ENCODE assay signal across 20 cellular contexts in the genomic region with DNA sequence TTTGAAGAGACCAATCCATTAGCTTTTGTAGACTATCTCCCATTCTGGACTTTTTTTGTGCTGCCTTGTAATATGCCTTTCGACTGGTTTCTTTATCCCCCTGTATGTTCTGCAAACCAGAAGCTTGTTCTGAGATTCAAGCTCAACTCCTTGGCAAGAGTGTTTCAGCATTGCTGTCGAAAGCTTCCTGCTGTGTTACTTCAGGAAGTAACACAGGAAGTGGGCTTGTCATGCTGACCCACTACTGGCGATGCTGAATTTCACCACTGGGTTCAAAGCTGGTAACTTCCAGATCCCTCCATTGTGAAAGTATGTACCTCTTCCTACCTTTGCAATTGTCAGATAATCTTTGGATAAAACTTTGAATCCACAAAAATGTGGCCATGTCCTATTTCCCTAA. TPM values are rescaled to one million over a fixed set of nuclear protein-coding genes. Genes with fewer than 3 reads are reported as not detected.
DNase-seq lines count a peak whose midpoint lies in the region; ATAC-seq, FAIRE-seq and TF ChIP-seq lines count a peak whose summit lies in the region.
"Had no signal": no experiment of that assay in that cellular context is flagged by ENCODE, and none has a peak within 500 bp of the region (broad histone marks: within the 10 kb centered on the region; RNA-seq: fewer than 3 reads in every experiment).

No MANE protein-coding gene starts in this region.

- H3K27me3 ChIP-seq in right lobe of liver, result no peaks in the 10 kb centered on the region
- H3K27me3 ChIP-seq in HepG2 (ENCODE audit: control insufficient read depth in 1 of 2, insufficient read depth in 2 of 2, low read length in 2 of 2), result no peaks in the 10 kb centered on the region
- H3K27me3 ChIP-seq: adrenal gland, esophagus squamous epithelium, SJCRH30 had no signal

- no peaks in the 10 kb centered on the region for H4K20me1 ChIP-seq in HepG2 (ENCODE audit: insufficient read depth, low read length)

- TF ChIP-seq CTCF in right lobe of liver (IDR thresholded peaks at IDR 0.05) (no peak), HepG2 (CRISPR knock-in tag; IDR thresholded peaks at IDR 0.05) (no peak)

- no peaks in the 10 kb centered on the region for H3K79me2 ChIP-seq in HepG2 (ENCODE audit: insufficient read depth, low read length)

- H3K4me2 ChIP-seq in HepG2 (ENCODE audit: low read depth, low read length), result no peak overlapping the region
- H3K4me2 ChIP-seq: PC-9 had no signal

- in situ Hi-C loops in HepG2 (cut with HindIII; ENCODE audit: extremely low pct_ligation_motif_present, low pct_unique_long_range_greater_than_20kb), result no loop called here

- peak; percentile 28 to 55 (median 44) for ATAC-seq in right lobe of liver
- no peak for ATAC-seq in HepG2
- ATAC-seq in esophagus mucosa, result no peak
- no peak for ATAC-seq in HG03039 (IDR thresholded peaks at IDR 0.05; ENCODE audit: unreplicated experiment)
- ATAC-seq: activated CD8-positive, alpha-beta memory T cell treated with anti-CD3 and anti-CD28 coated beads, Interleukin-2, amount 10 ng/mL, durations not matched to agents 7 days and 5 days; left lobe of liver had no signal

- no TSS peak for BruUV-seq in HepG2 (replicated peaks; lab: Mats Ljungman, UMichigan)

- FAIRE-seq in HepG2 (lab: Jason Lieb, UNC), result no peak
- FAIRE-seq: bronchial epithelial cell had no signal

- no peak overlapping the region for H3K9ac ChIP-seq in HepG2 (ENCODE audit: insufficient read depth, low read depth, low read length)

- no peaks in the 10 kb centered on the region for H3K36me3 Mint-ChIP-seq in T-helper 1 cell treated with Interleukin-12 subunit alpha and Interleukin-12 subunit beta and Interleukin-4 antibody, amounts not matched to agents 30 μg/mL and 1 μg/mL, for 36 hours (ENCODE audit: low read depth)
- H3K36me3 Mint-ChIP-seq: activated CD8-positive, alpha-beta memory T cell treated with anti-CD3 and anti-CD28 coated beads, Interleukin-2, amount 10 ng/mL, durations not matched to agents 7 days and 5 days; CD4-positive, alpha-beta memory T cell had no signal

- H2AFZ ChIP-seq in HepG2 (ENCODE audit: low read length), result no peak overlapping the region
- H2AFZ ChIP-seq: PC-9 had no signal

- TF ChIP-seq EP300 in HepG2 (IDR thresholded peaks at IDR 0.05; ENCODE audit: low read depth in 2 of 2, low read length in 2 of 2) (no peak), HepG2 (CRISPR knock-in tag; IDR thresholded peaks at IDR 0.05; ENCODE audit: borderline replicate concordance) (no peak)

- no peak for DNase-seq in right lobe of liver
- no peak for DNase-seq in HepG2 (ENCODE audit: low spot score)
- DNase-seq in glomerular endothelial cell (ENCODE audit: extremely low read depth, low read depth, low spot score), result peak; percentile 7
- DNase-seq in GM03348 (ENCODE audit: low spot score), result no peak
- DNase-seq in NCI-H1092 (lab: John Stamatoyannopoulos, UW), result no peak
- DNase-seq: activated B cell treated with CpG ODN at 0.5 μM for 24 hours; activated CD8-positive, alpha-beta memory T cell treated with anti-CD3 and anti-CD28 coated beads, Interleukin-2, amount 10 ng/mL, durations not matched to agents 7 days and 5 days; esophagus squamous epithelium; Karpas-422; NCI-H1105 treated with DMSO at 0.1 percent for 48 hours; PC-9; SJCRH30 had no signal

- intact Hi-C loops in right lobe of liver (cut with DNase I) (no loop called here), HepG2 (cut with micrococcal nuclease; ENCODE audit: unreplicated experiment) (no loop called here)

- H3K27ac Mint-ChIP-seq in T-helper 1 cell treated with Interleukin-12 subunit alpha and Interleukin-12 subunit beta and Interleukin-4 antibody, amounts not matched to agents 30 μg/mL and 1 μg/mL, for 36 hours, result no peak overlapping the region
- H3K27ac Mint-ChIP-seq: activated B cell treated with CpG ODN at 0.5 μM for 24 hours; activated CD8-positive, alpha-beta memory T cell treated with anti-CD3 and anti-CD28 coated beads, Interleukin-2, amount 10 ng/mL, durations not matched to agents 7 days and 5 days had no signal

- H3K27ac ChIP-seq in right lobe of liver (no peak overlapping the region), HepG2 (ENCODE audit: extremely low read length, insufficient read depth, low read length) (no peak overlapping the region)
- H3K27ac ChIP-seq: adrenal gland, esophagus squamous epithelium, PC-9, SJCRH30 had no signal

- H3K4me1 ChIP-seq in right lobe of liver (no peaks in the 10 kb centered on the region), HepG2 (ENCODE audit: insufficient read depth, low read length) (no peaks in the 10 kb centered on the region)
- H3K4me1 ChIP-seq: adrenal gland, esophagus squamous epithelium, SJCRH30 had no signal

- peaks cover 10% of the 10 kb centered on the region for H3K4me1 Mint-ChIP-seq in T-helper 1 cell treated with Interleukin-12 subunit alpha and Interleukin-12 subunit beta and Interleukin-4 antibody, amounts not matched to agents 30 μg/mL and 1 μg/mL, for 36 hours (ENCODE audit: low read depth)
- H3K4me1 Mint-ChIP-seq: activated B cell treated with CpG ODN at 0.5 μM for 24 hours had no signal

- no peak overlapping the region for H3K4me3 ChIP-seq in right lobe of liver
- no peak overlapping the region for H3K4me3 ChIP-seq in HepG2 (replicated peaks in 1 of 3; ENCODE audit: insufficient read depth in 1 of 3, low read depth in 2 of 3, low read length in 3 of 3)
- H3K4me3 ChIP-seq: adrenal gland, esophagus squamous epithelium, PC-9, SJCRH30 had no signal

- CTCF ChIA-PET in HepG2 (lab: Yijun Ruan, JAX; ENCODE audit: low intra/inter-chr PET ratio, low total read pairs), result no interaction called here

- H3K27me3 Mint-ChIP-seq in T-helper 1 cell treated with Interleukin-12 subunit alpha and Interleukin-12 subunit beta and Interleukin-4 antibody, amounts not matched to agents 30 μg/mL and 1 μg/mL, for 36 hours (ENCODE audit: low read depth), result peaks cover 5% of the 10 kb centered on the region
- H3K27me3 Mint-ChIP-seq: activated B cell treated with CpG ODN at 0.5 μM for 24 hours; activated CD8-positive, alpha-beta memory T cell treated with anti-CD3 and anti-CD28 coated beads, Interleukin-2, amount 10 ng/mL, durations not matched to agents 7 days and 5 days; CD4-positive, alpha-beta memory T cell had no signal

- no peaks in the 10 kb centered on the region for H3K9me3 ChIP-seq in right lobe of liver
- H3K9me3 ChIP-seq in HepG2 (ENCODE audit: low read length), result no peaks in the 10 kb centered on the region
- H3K9me3 ChIP-seq: adrenal gland, esophagus squamous epithelium, SJCRH30 had no signal

- H3K4me3 Mint-ChIP-seq in T-helper 1 cell treated with Interleukin-12 subunit alpha and Interleukin-12 subunit beta and Interleukin-4 antibody, amounts not matched to agents 30 μg/mL and 1 μg/mL, for 36 hours, result peak overlapping the region; percentile 0
- H3K4me3 Mint-ChIP-seq: activated B cell treated with CpG ODN at 0.5 μM for 24 hours; activated CD8-positive, alpha-beta memory T cell treated with anti-CD3 and anti-CD28 coated beads, Interleukin-2, amount 10 ng/mL, durations not matched to agents 7 days and 5 days had no signal

- H3K9me3 Mint-ChIP-seq in T-helper 1 cell treated with Interleukin-12 subunit alpha and Interleukin-12 subunit beta and Interleukin-4 antibody, amounts not matched to agents 30 μg/mL and 1 μg/mL, for 36 hours, result peaks cover 5% of the 10 kb centered on the region

- no peak for TF ChIP-seq RAD21 in HepG2 (CRISPR knock-in tag; IDR thresholded peaks at IDR 0.05)

- H3K36me3 ChIP-seq in right lobe of liver (peaks cover 0 to 7% (median 0%) of the 10 kb centered on the region in 4 donors), HepG2 (replicated peaks in 1 of 2; ENCODE audit: control insufficient read depth in 1 of 2, insufficient read depth in 2 of 2, low read length in 2 of 2) (peaks cover 5 to 9% of the 10 kb centered on the region in 2 experiments; a peak in 2 of 5 replicates)
- H3K36me3 ChIP-seq: adrenal gland, SJCRH30 had no signal

- POLR2A ChIA-PET in HepG2 (lab: Yijun Ruan, JAX), result no interaction called here

- TF ChIP-seq POLR2A in right lobe of liver (IDR thresholded peaks at IDR 0.05), result no peak
- TF ChIP-seq POLR2A in HepG2 (IDR thresholded peaks at IDR 0.05; ENCODE audit: insufficient read depth in 1 of 2, low read depth in 2 of 2, low read length in 2 of 2), result no peak

- 39% methylated on average over 3 of the region's 3 CpGs for WGBS in right lobe of liver (ENCODE audit: insufficient coverage, low coverage, low lambda C conversion rate, missing lambda C conversion rate)
- 33% methylated on average over 3 of the region's 3 CpGs for WGBS in HepG2 (ENCODE audit: low lambda C conversion rate)

RNA-seq across cellular contexts. Expression of gene INSYN2A, which starts 57.9 kb away (rescaled TPM):
- not detected for total RNA-seq in right lobe of liver
- not detected in 2 replicates for total RNA-seq in HepG2 (2016; rRNA removed; fragmentation: Illumina TruSeq; extraction: Trizol)
- total RNA-seq in HepG2 (2016; cell fraction: cytosol; rRNA removed; fragmentation: Illumina TruSeq; extraction: Trizol; ENCODE audit: low read depth), result not detected in 2 replicates
- total RNA-seq in HepG2 (2016; cell fraction: insoluble cytoplasmic fraction; rRNA removed; fragmentation: Illumina TruSeq; extraction: Trizol), result not detected in 2 replicates
- not detected in 2 replicates for total RNA-seq in HepG2 (2016; cell fraction: membrane; rRNA removed; fragmentation: Illumina TruSeq; extraction: Trizol)
- not detected in 2 replicates for total RNA-seq in HepG2 (2016; cell fraction: nucleus; rRNA removed; fragmentation: Illumina TruSeq; extraction: Trizol)
- polyA plus RNA-seq in HepG2 (2011; rRNA removed), result not detected in 2 replicates
- not detected in 2 replicates for polyA plus RNA-seq in HepG2 (2011; cell fraction: cytosol; rRNA removed)
- polyA plus RNA-seq in HepG2 (2011; cell fraction: nucleus; rRNA removed), result not detected in 2 replicates
- polyA plus RNA-seq in HepG2 (2012), result not detected in 2 replicates
- not detected in 2 replicates for polyA plus RNA-seq in HepG2 (2016; cell fraction: cytosol; fragmentation: Illumina TruSeq; extraction: Trizol; ENCODE audit: low read depth)
- not detected in 2 replicates for polyA plus RNA-seq in HepG2 (2016; cell fraction: insoluble cytoplasmic fraction; fragmentation: Illumina TruSeq; extraction: Trizol; ENCODE audit: low read depth)
- not detected in 2 replicates for polyA plus RNA-seq in HepG2 (2016; cell fraction: membrane; fragmentation: Illumina TruSeq; extraction: Trizol; ENCODE audit: low read depth)
- not detected in 2 replicates for polyA plus RNA-seq in HepG2 (2016; cell fraction: nucleus; fragmentation: Illumina TruSeq; extraction: Trizol; ENCODE audit: insufficient read depth, low read depth)
- not detected in 2 replicates for polyA minus RNA-seq in HepG2 (2011; rRNA and poly(A)+ RNA removed; ENCODE audit: low replicate concordance)
- not detected in 2 replicates for polyA minus RNA-seq in HepG2 (2011; cell fraction: cytosol; rRNA and poly(A)+ RNA removed)
- not detected in 2 replicates for polyA minus RNA-seq in HepG2 (2011; cell fraction: nucleus; rRNA and poly(A)+ RNA removed)
- total RNA-seq in glomerular endothelial cell, result 0.12 and 0.53 TPM in 2 replicates
- not detected for total RNA-seq in esophagus mucosa
- total RNA-seq: activated B cell treated with CpG ODN at 0.5 μM for 24 hours; activated CD8-positive, alpha-beta memory T cell treated with anti-CD3 and anti-CD28 coated beads, Interleukin-2, amount 10 ng/mL, durations not matched to agents 7 days and 5 days; adrenal gland; bronchial epithelial cell; CD4-positive, alpha-beta memory T cell; left lobe of liver; mononuclear cell; PC-9 had no signal
- polyA plus RNA-seq: CD4-positive, alpha-beta memory T cell had no signal

Comparison
In these comparisons a context has a peak if more than half of its experiments do, and no peak if none do; other contexts are left out.
1. ATAC-seq: peak in right lobe of liver (4 of 4); none in HepG2 (single experiment), esophagus mucosa (single experiment) and HG03039 (single experiment).